In the genomic region with DNA sequence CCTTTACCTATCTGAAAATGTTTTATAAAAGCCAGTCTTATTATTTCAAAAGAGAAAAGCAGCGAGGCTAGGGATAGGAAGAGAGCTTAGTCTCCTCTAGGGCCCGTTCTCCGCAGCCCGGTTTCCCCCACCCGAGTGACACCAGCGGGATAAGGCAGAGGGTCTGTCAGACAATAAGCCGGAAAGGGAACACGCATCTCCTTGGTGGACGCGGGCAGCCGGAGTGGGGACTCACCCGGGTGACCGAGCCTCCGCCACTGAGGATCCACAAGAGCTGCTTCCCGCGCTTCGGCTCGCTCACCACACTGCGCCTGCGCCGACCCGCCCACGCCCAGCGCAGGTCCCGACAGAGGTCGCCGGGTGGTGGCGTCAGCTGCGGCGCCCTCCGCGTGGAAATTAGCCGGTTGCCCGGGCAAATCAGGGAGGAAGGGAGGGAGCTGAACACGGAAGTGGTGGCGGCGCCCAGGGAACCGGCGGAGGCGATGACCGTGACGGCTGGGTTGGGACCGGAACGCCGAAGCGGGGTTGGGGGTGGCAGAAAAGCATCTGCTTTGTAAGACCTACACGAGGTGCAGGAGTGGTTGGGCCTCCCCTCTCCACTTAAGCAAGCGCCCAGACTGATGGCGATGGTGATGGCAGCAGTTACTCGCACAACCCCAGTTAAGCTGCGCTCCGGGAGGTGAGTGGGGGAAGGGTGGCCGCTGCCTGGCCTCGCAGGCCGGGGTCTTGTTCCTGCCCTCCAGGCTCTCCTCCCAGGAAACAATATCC, we compare ENCODE assay signal across 8 cellular contexts. TPM values are rescaled to one million over a fixed set of nuclear protein-coding genes. Genes with fewer than 3 reads are reported as not detected.
DNase-seq lines count a peak whose midpoint lies in the region; ATAC-seq and TF ChIP-seq lines count a peak whose summit lies in the region.

A gene with protein sequence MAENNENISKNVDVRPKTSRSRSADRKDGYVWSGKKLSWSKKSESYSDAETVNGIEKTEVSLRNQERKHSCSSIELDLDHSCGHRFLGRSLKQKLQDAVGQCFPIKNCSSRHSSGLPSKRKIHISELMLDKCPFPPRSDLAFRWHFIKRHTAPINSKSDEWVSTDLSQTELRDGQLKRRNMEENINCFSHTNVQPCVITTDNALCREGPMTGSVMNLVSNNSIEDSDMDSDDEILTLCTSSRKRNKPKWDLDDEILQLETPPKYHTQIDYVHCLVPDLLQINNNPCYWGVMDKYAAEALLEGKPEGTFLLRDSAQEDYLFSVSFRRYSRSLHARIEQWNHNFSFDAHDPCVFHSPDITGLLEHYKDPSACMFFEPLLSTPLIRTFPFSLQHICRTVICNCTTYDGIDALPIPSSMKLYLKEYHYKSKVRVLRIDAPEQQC (plus strand): TSS at position 444 of the 768 bp plus-strand sequence. CDS start 15,806 bp downstream, outside the sequence.
A gene with protein sequence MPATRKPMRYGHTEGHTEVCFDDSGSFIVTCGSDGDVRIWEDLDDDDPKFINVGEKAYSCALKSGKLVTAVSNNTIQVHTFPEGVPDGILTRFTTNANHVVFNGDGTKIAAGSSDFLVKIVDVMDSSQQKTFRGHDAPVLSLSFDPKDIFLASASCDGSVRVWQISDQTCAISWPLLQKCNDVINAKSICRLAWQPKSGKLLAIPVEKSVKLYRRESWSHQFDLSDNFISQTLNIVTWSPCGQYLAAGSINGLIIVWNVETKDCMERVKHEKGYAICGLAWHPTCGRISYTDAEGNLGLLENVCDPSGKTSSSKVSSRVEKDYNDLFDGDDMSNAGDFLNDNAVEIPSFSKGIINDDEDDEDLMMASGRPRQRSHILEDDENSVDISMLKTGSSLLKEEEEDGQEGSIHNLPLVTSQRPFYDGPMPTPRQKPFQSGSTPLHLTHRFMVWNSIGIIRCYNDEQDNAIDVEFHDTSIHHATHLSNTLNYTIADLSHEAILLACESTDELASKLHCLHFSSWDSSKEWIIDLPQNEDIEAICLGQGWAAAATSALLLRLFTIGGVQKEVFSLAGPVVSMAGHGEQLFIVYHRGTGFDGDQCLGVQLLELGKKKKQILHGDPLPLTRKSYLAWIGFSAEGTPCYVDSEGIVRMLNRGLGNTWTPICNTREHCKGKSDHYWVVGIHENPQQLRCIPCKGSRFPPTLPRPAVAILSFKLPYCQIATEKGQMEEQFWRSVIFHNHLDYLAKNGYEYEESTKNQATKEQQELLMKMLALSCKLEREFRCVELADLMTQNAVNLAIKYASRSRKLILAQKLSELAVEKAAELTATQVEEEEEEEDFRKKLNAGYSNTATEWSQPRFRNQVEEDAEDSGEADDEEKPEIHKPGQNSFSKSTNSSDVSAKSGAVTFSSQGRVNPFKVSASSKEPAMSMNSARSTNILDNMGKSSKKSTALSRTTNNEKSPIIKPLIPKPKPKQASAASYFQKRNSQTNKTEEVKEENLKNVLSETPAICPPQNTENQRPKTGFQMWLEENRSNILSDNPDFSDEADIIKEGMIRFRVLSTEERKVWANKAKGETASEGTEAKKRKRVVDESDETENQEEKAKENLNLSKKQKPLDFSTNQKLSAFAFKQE (minus strand): TSS at position 307 of the 768 bp plus-strand sequence. CDS start 312 bp downstream, outside the sequence.

- peaks cover 15% of the 10 kb centered on the region for H4K20me1 ChIP-seq in osteoblast (ENCODE audit: insufficient read depth, low read length)

- no peaks in the 10 kb centered on the region for H3K9me3 ChIP-seq in osteoblast (ENCODE audit: low read depth, low read length)
- H3K9me3 ChIP-seq in thoracic aorta, result no peaks in the 10 kb centered on the region

- no peaks in the 10 kb centered on the region for H3K27me3 Mint-ChIP-seq in activated naive CD8-positive, alpha-beta T cell

- peaks cover 11% of the 10 kb centered on the region for H3K36me3 Mint-ChIP-seq in activated naive CD8-positive, alpha-beta T cell

- peak within 1 kb of the TSS; percentile 88 for H3K27ac ChIP-seq in osteoblast (ENCODE audit: low read depth, low read length)
- H3K27ac ChIP-seq in thoracic aorta, result peak within 1 kb of the TSS; percentile 79 to 85

- peak within 1 kb of the TSS; percentile 85 for H3K4me2 ChIP-seq in osteoblast (ENCODE audit: insufficient read depth, low read length)

- peak; percentile 97 for ATAC-seq in HG02678 (IDR thresholded peaks at IDR 0.05; ENCODE audit: unreplicated experiment)
- ATAC-seq in thoracic aorta (ENCODE audit: insufficient number of reproducible peaks, low FRiP score, low read depth), result peak; percentile 98

- H3K4me3 ChIP-seq in osteoblast (ENCODE audit: insufficient read depth, low read length) (peak within 1 kb of the TSS; percentile 92), thoracic aorta (peak within 1 kb of the TSS; percentile 91)

- peak within 1 kb of the TSS; percentile 93 for H3K4me3 Mint-ChIP-seq in activated naive CD8-positive, alpha-beta T cell

- H3K9me3 Mint-ChIP-seq in activated naive CD8-positive, alpha-beta T cell (ENCODE audit: low read depth), result no peaks in the 10 kb centered on the region

- H3K36me3 ChIP-seq in osteoblast (ENCODE audit: insufficient read depth, low read length) (peaks cover 2% of the 10 kb centered on the region), thoracic aorta (no peaks in the 10 kb centered on the region)

- TF ChIP-seq CTCF in GM12873 (IDR thresholded peaks at IDR 0.05; ENCODE audit: insufficient read depth, low read depth, low read length, missing control alignments) (peak; percentile 2), osteoblast (IDR thresholded peaks at IDR 0.05; ENCODE audit: extremely low read depth, low read depth, low read length) (no peak), thoracic aorta (IDR thresholded peaks at IDR 0.05) (no peak)

- DNase-seq in NCI-H1105 treated with DMSO at 0.1 percent for 48 hours (lab: John Stamatoyannopoulos, UW) (peak; percentile 94), SKM-1 treated with dmso at 0.1 percent for 144 hours (lab: John Stamatoyannopoulos, UW; ENCODE audit: unreplicated experiment) (peak; percentile 78), head of caudate nucleus (peak; percentile 91 to 99 (median 96)), osteoblast (ENCODE audit: insufficient read length, low spot score, missing footprints) (peak; percentile 92), thoracic aorta (ENCODE audit: low spot score) (peak; percentile 75)

- peak within 1 kb of the TSS; percentile 94 for H3K27ac Mint-ChIP-seq in activated naive CD8-positive, alpha-beta T cell

- intact Hi-C loops in head of caudate nucleus (cut with DNase I), result no loop called here

- peaks cover 52% of the 10 kb centered on the region for H3K4me1 Mint-ChIP-seq in activated naive CD8-positive, alpha-beta T cell (ENCODE audit: low read depth)

- H2AFZ ChIP-seq in osteoblast (ENCODE audit: low read length), result peak within 1 kb of the TSS; percentile 91

- H3K27me3 ChIP-seq in osteoblast (ENCODE audit: insufficient read depth, low read length), result no peaks in the 10 kb centered on the region
- H3K27me3 ChIP-seq in thoracic aorta (replicated peaks; ENCODE audit: insufficient read depth), result no peaks in the 10 kb centered on the region

- peaks cover 26% of the 10 kb centered on the region for H3K4me1 ChIP-seq in osteoblast (ENCODE audit: insufficient read depth, low read length)
- peaks cover 27 to 28% of the 10 kb centered on the region in 2 donors for H3K4me1 ChIP-seq in thoracic aorta (ENCODE audit: control insufficient read depth in 1 of 2, low read depth in 2 of 2)

- peaks cover 75% of the 10 kb centered on the region for H3K79me2 ChIP-seq in osteoblast (ENCODE audit: insufficient read depth, low read length)

RNA-seq across cellular contexts. Expression of the first gene that starts in this region (rescaled TPM):
- total RNA-seq in osteoblast (15.6 and 16.8 TPM in 2 replicates), thoracic aorta (10 to 100 TPM; 18.3 to 31.0 TPM)

RNA-seq across cellular contexts. Expression of the second gene that starts in this region (rescaled TPM):
- total RNA-seq in osteoblast (4.3 and 9.4 TPM in 2 replicates), thoracic aorta (1 to 10 TPM in 1 of 2 donors, under 1 TPM in 1; 0.14 to 1.8 TPM)

Comparison
In these comparisons a context has a peak if more than half of its experiments do, and no peak if none do; other contexts are left out.
1. Peak in every context shown above with its lines: DNase-seq, ATAC-seq, H3K4me3 ChIP-seq and H3K27ac ChIP-seq.